In the genomic region with DNA sequence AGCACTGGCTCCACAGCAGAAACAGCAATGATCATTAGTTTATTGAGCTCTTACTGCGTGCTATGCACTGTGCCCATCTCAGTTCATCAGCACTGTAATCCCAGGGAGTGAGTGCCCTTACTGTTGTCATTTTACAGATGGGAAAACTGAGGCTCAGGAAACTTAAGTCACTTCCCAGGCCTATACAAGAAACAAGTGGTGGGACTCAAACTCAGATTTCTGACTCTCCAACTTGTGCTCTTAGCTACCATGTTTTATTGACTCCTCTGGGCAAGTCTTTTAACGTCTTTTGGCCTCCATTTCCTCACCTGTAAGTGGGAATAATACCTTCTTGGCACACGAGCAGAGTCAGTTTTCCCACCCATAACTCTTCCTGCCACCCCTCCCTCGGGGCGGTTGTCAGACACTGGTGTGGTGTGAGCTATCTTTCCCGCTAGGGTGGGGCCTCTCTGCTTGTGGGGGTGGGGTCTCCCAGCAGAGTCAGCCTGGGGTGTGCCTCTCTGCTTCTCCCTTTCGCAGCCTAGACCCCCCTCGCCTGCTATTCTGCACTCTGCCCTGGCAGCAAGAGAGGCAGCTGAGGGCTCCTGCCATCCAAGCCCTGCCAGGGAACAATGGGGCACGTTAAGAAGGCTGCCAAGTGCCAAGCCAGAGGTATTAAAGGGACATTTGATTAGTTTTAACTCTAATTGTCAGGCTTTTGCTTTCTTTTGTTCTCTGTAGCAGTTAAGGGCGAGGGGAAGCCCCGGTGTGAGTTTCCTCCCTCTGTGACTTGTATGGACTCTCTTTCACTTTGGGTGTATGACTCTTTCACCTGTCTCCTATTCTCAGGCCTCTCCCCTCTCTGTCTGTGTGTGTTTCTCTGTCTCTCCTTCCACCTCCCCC, we compare ENCODE assay signal across 7 cellular contexts. TPM values are rescaled to one million over a fixed set of nuclear protein-coding genes. Genes with fewer than 3 reads are reported as not detected.
DNase-seq lines count a peak whose midpoint lies in the region; ATAC-seq and TF ChIP-seq lines count a peak whose summit lies in the region.

No MANE protein-coding gene starts in this region.

- 35 to 46% (median 45%) methylated on average over 11 of the region's 11 CpGs for WGBS in psoas muscle, 3 donors

- H3K27ac ChIP-seq in psoas muscle: no peak overlapping the region

- no peaks in the 10 kb centered on the region for H3K9me3 ChIP-seq in iPS-15b (ENCODE audit: control insufficient read depth, insufficient read depth, low read length)
- H3K9me3 ChIP-seq in psoas muscle: no peaks in the 10 kb centered on the region

- H3K4me1 ChIP-seq in iPS-15b (ENCODE audit: control insufficient read depth, insufficient read depth, low read length): peaks cover 7% of the 10 kb centered on the region
- peaks cover 3% of the 10 kb centered on the region for H3K4me1 ChIP-seq in psoas muscle

- H3K36me3 ChIP-seq in iPS-15b (ENCODE audit: control insufficient read depth, insufficient read depth, low read length) (no peaks in the 10 kb centered on the region), psoas muscle (ENCODE audit: insufficient read depth in 1 of 2, low read depth in 1 of 2) (peaks cover 0 to 6% of the 10 kb centered on the region in 2 donors)

- H3K4me3 ChIP-seq in iPS-15b (ENCODE audit: low read depth, low read length) (no peak overlapping the region), psoas muscle (no peak overlapping the region)

- H3K27me3 ChIP-seq in iPS-15b (ENCODE audit: control insufficient read depth, insufficient read depth, low read length): no peaks in the 10 kb centered on the region
- H3K27me3 ChIP-seq in psoas muscle (ENCODE audit: insufficient read depth in 3 of 3, low read length in 2 of 3): no peaks in the 10 kb centered on the region

- ATAC-seq in GM19351 (IDR thresholded peaks at IDR 0.05; ENCODE audit: unreplicated experiment) (peak; percentile 97), HG03045 (IDR thresholded peaks at IDR 0.05; ENCODE audit: unreplicated experiment) (peak; percentile 96), psoas muscle (no peak)
- ATAC-seq in activated CD4-positive, CD25-positive, alpha-beta regulatory T cell treated with anti-CD3 and anti-CD28 coated beads, Interleukin-2, amount 50 U/mL, for 24 hours: peak; percentile 94 to 95

- H3K9ac ChIP-seq in iPS-15b (ENCODE audit: low read depth, low read length): peak overlapping the region; percentile 30

- intact Hi-C loops in psoas muscle (cut with DNase I): no loop called here

- no peak for DNase-seq in NCI-H1417 treated with DMSO at 0.1 percent for 48 hours (lab: John Stamatoyannopoulos, UW)
- DNase-seq in T-helper 9 cell: no peak
- DNase-seq in psoas muscle: no peak

- no peak for TF ChIP-seq CTCF in psoas muscle (IDR thresholded peaks at IDR 0.05)

RNA-seq across cellular contexts. Expression of a gene that starts 12.1 kb away (rescaled TPM):
- 1 to 10 TPM; 5.2 to 9.9 (median 7.8) TPM for total RNA-seq in psoas muscle
- polyA plus RNA-seq in psoas muscle: 1 to 10 TPM; 4.2 to 8.3 (median 6.8) TPM

Comparison
In these comparisons a context has a peak if more than half of its experiments do, and no peak if none do; other contexts are left out.
1. ATAC-seq: peak in GM19351 (single experiment), HG03045 (single experiment) and activated CD4-positive, CD25-positive, alpha-beta regulatory T cell treated with anti-CD3 and anti-CD28 coated beads, Interleukin-2, amount 50 U/mL, for 24 hours (2 of 2); none in psoas muscle (0 of 4).